Comparison of ENCODE assay signal across 9 cellular contexts in genomic region chr1:104780470-104781078, GRCh38.
DNase-seq lines count a peak whose midpoint lies in the region; ATAC-seq and TF ChIP-seq lines count a peak whose summit lies in the region.
"Had no signal": no experiment of that assay in that cellular context is flagged by ENCODE, and none has a peak within 500 bp of the region (broad histone marks: within the 10 kb centered on the region; RNA-seq: fewer than 3 reads in every experiment).

No MANE protein-coding gene starts in this region.

- CTCF ChIA-PET in T-cell (lab: Charles Lee): no interaction called here

- H3K36me3 Mint-ChIP-seq in brain (no peaks in the 10 kb centered on the region), T-cell (no peaks in the 10 kb centered on the region)
- H3K36me3 Mint-ChIP-seq: activated naive CD8-positive, alpha-beta T cell treated with anti-CD3 and anti-CD28 coated beads, Interleukin-2, amount 10 ng/mL, durations not matched to agents 7 days and 5 days had no signal

- ATAC-seq in HG02798 (IDR thresholded peaks at IDR 0.05; ENCODE audit: poor library complexity, unreplicated experiment): peak; percentile 72
- ATAC-seq in lung (ENCODE audit: insufficient read depth, low FRiP score): no peak
- ATAC-seq in T-cell (replicated peaks in 1 of 4): no peak
- ATAC-seq in HG03460 (IDR thresholded peaks at IDR 0.05; ENCODE audit: unreplicated experiment): no peak

- H3K4me3 ChIP-seq in lung: no peak overlapping the region

- WGBS in lung, 2 donors: 15 to 19% methylated on average over 6 of the region's 6 CpGs

- POLR2A ChIA-PET in T-cell (lab: Charles Lee): no interaction called here

- H3K4me1 ChIP-seq in lung (ENCODE audit: control insufficient read depth in 2 of 2, insufficient read depth in 2 of 2, low read length in 2 of 2): no peaks in the 10 kb centered on the region

- no peaks in the 10 kb centered on the region for H3K27me3 ChIP-seq in lung (ENCODE audit: control insufficient read depth, insufficient read depth)

- TF ChIP-seq CTCF in brain (conservative IDR thresholded peaks at IDR 0.05) (peak; percentile 85 to 92), lung (IDR thresholded peaks at IDR 0.05; ENCODE audit: control extremely low read depth, extremely low read depth) (peak; percentile 38)

- H3K9me3 Mint-ChIP-seq in brain (no peaks in the 10 kb centered on the region), T-cell (peaks cover 0 to 4% (median 4%) of the 10 kb centered on the region in 3 donors)
- H3K9me3 Mint-ChIP-seq: activated naive CD8-positive, alpha-beta T cell treated with anti-CD3 and anti-CD28 coated beads, Interleukin-2, amount 10 ng/mL, durations not matched to agents 7 days and 5 days had no signal

- H3K27ac ChIP-seq in lung (ENCODE audit: low read depth in 1 of 2, low read length in 1 of 2): no peak overlapping the region

- no peak overlapping the region for H3K27ac Mint-ChIP-seq in brain
- H3K27ac Mint-ChIP-seq in T-cell: no peak overlapping the region
- H3K27ac Mint-ChIP-seq: activated naive CD8-positive, alpha-beta T cell treated with anti-CD3 and anti-CD28 coated beads, Interleukin-2, amount 10 ng/mL, durations not matched to agents 7 days and 5 days had no signal

- H3K4me3 Mint-ChIP-seq in brain: no peak overlapping the region
- H3K4me3 Mint-ChIP-seq in T-cell: no peak overlapping the region
- H3K4me3 Mint-ChIP-seq: activated naive CD8-positive, alpha-beta T cell treated with anti-CD3 and anti-CD28 coated beads, Interleukin-2, amount 10 ng/mL, durations not matched to agents 7 days and 5 days had no signal

- H3K27me3 Mint-ChIP-seq in brain (peaks cover 4% of the 10 kb centered on the region), T-cell (no peaks in the 10 kb centered on the region)
- H3K27me3 Mint-ChIP-seq: activated naive CD8-positive, alpha-beta T cell treated with anti-CD3 and anti-CD28 coated beads, Interleukin-2, amount 10 ng/mL, durations not matched to agents 7 days and 5 days had no signal

- H3K9me3 ChIP-seq in lung (ENCODE audit: control insufficient read depth in 2 of 2, insufficient read depth in 1 of 2, low read length in 1 of 2): no peaks in the 10 kb centered on the region

- peak; percentile 2 for DNase-seq in activated CD4-positive, alpha-beta T cell treated with anti-CD3 and anti-CD28 coated beads for 48 hours
- DNase-seq in activated CD4-positive, alpha-beta T cell treated with anti-CD3 and anti-CD28 coated beads for 1 hour: no peak
- DNase-seq in NCI-H2171 treated with DMSO at 0.1 percent for 48 hours (lab: John Stamatoyannopoulos, UW) (peak; percentile 79), lung (ENCODE audit: low spot score) (no peak), T-cell (no peak)
- DNase-seq: activated naive CD8-positive, alpha-beta T cell treated with anti-CD3 and anti-CD28 coated beads, Interleukin-2, amount 10 ng/mL, durations not matched to agents 7 days and 5 days had no signal

- H3K36me3 ChIP-seq in lung (ENCODE audit: control insufficient read depth in 2 of 2, insufficient read depth in 2 of 2, low read length in 2 of 2): no peaks in the 10 kb centered on the region

- H3K4me1 Mint-ChIP-seq in brain (no peaks in the 10 kb centered on the region), T-cell (no peaks in the 10 kb centered on the region)
- H3K4me1 Mint-ChIP-seq: activated naive CD8-positive, alpha-beta T cell treated with anti-CD3 and anti-CD28 coated beads, Interleukin-2, amount 10 ng/mL, durations not matched to agents 7 days and 5 days had no signal

Comparison
In these comparisons a context has a peak if more than half of its experiments do, and no peak if none do; other contexts are left out.
1. DNase-seq: peak in activated CD4-positive, alpha-beta T cell treated with anti-CD3 and anti-CD28 coated beads for 48 hours (single experiment) and NCI-H2171 treated with DMSO at 0.1 percent for 48 hours (single experiment); none in activated CD4-positive, alpha-beta T cell treated with anti-CD3 and anti-CD28 coated beads for 1 hour (single experiment), lung (single experiment) and T-cell (0 of 34).